Comparison of ENCODE assay signal across 17 cellular contexts in genomic region chrX:129768586-129769466, GRCh38. TPM values are rescaled to one million over a fixed set of nuclear protein-coding genes. Genes with fewer than 3 reads are reported as not detected.
DNase-seq lines count a peak whose midpoint lies in the region; ATAC-seq, FAIRE-seq and TF ChIP-seq lines count a peak whose summit lies in the region.
"Had no signal": no experiment of that assay in that cellular context is flagged by ENCODE, and none has a peak within 500 bp of the region (broad histone marks: within the 10 kb centered on the region; RNA-seq: fewer than 3 reads in every experiment).

No MANE protein-coding gene starts in this region.

- peak overlapping the region; percentile 93 for H3K27ac Mint-ChIP-seq in T-helper 2 cell treated with Interferon-gamma antibody and Interleukin-4, amounts not matched to agents 5 μg/mL and 100 μg/mL, for 36 hours
- no peak overlapping the region for H3K27ac Mint-ChIP-seq in astrocyte (ENCODE audit: unreplicated experiment)

- H3K4me2 ChIP-seq in astrocyte (ENCODE audit: low read length): no peak overlapping the region

- FAIRE-seq in astrocyte (lab: Jason Lieb, UNC): no peak

- H3K36me3 Mint-ChIP-seq in T-helper 2 cell treated with Interferon-gamma antibody and Interleukin-4, amounts not matched to agents 5 μg/mL and 100 μg/mL, for 36 hours (ENCODE audit: low read depth): peaks cover 2% of the 10 kb centered on the region
- H3K36me3 Mint-ChIP-seq in astrocyte (ENCODE audit: low read depth, unreplicated experiment): no peaks in the 10 kb centered on the region

- no peak overlapping the region for H2AFZ ChIP-seq in astrocyte (ENCODE audit: low read depth, low read length)

- H4K20me1 ChIP-seq in astrocyte (ENCODE audit: insufficient read depth, low read length): no peaks in the 10 kb centered on the region

- H3K9ac ChIP-seq in astrocyte (ENCODE audit: low read length): no peak overlapping the region

- H3K9me3 ChIP-seq in astrocyte (ENCODE audit: insufficient read depth, low read depth, low read length): no peaks in the 10 kb centered on the region
- H3K9me3 ChIP-seq in neutrophil: no peaks in the 10 kb centered on the region
- H3K9me3 ChIP-seq: left lung, upper lobe of right lung had no signal

- H3K36me3 ChIP-seq in astrocyte (ENCODE audit: insufficient read depth, low read length) (no peaks in the 10 kb centered on the region), neutrophil (no peaks in the 10 kb centered on the region)
- H3K36me3 ChIP-seq: left lung, upper lobe of right lung had no signal

- no peak for DNase-seq in T-helper 2 cell treated with Interferon-gamma antibody and Interleukin-4, amounts not matched to agents 5 μg/mL and 100 μg/mL, for 36 hours (ENCODE audit: low spot score)
- DNase-seq in T-helper 2 cell (no peak), NAMALWA (ENCODE audit: low spot score) (peak; percentile 39), astrocyte (ENCODE audit: low read depth) (peak; percentile 29), RPMI8226 (no peak), OCI-M2 (lab: John Stamatoyannopoulos, UW; ENCODE audit: unreplicated experiment) (no peak)
- DNase-seq: 8988T, caudate nucleus, hypothalamus, left lung, NCI-H345, upper lobe of right lung had no signal

- H3K4me1 ChIP-seq in astrocyte (ENCODE audit: insufficient read depth, low read length): no peaks in the 10 kb centered on the region
- peaks cover 43 to 47% of the 10 kb centered on the region in 2 experiments for H3K4me1 ChIP-seq in neutrophil (ENCODE audit: control insufficient read depth in 1 of 2, insufficient read depth in 1 of 2, low read depth in 1 of 2, low read length in 1 of 2)
- H3K4me1 ChIP-seq: upper lobe of right lung had no signal

- H3K27ac ChIP-seq in astrocyte (ENCODE audit: low read depth, low read length) (no peak overlapping the region), neutrophil (peak overlapping the region; percentile 64)
- H3K27ac ChIP-seq: epithelial cell of prostate, left lung, upper lobe of right lung had no signal

- H3K4me1 Mint-ChIP-seq in T-helper 2 cell treated with Interferon-gamma antibody and Interleukin-4, amounts not matched to agents 5 μg/mL and 100 μg/mL, for 36 hours (ENCODE audit: low read depth): peaks cover 46% of the 10 kb centered on the region
- H3K4me1 Mint-ChIP-seq in astrocyte (ENCODE audit: low read depth, unreplicated experiment): no peaks in the 10 kb centered on the region

- peak overlapping the region; percentile 65 for H3K4me3 Mint-ChIP-seq in T-helper 2 cell treated with Interferon-gamma antibody and Interleukin-4, amounts not matched to agents 5 μg/mL and 100 μg/mL, for 36 hours
- H3K4me3 Mint-ChIP-seq in astrocyte (ENCODE audit: unreplicated experiment): peak overlapping the region; percentile 27

- no peak for ATAC-seq in GM18519 (IDR thresholded peaks at IDR 0.05; ENCODE audit: low FRiP score, unreplicated experiment)

- no peaks in the 10 kb centered on the region for H3K27me3 Mint-ChIP-seq in T-helper 2 cell treated with Interferon-gamma antibody and Interleukin-4, amounts not matched to agents 5 μg/mL and 100 μg/mL, for 36 hours (ENCODE audit: low read depth)
- H3K27me3 Mint-ChIP-seq in astrocyte (ENCODE audit: low read depth, unreplicated experiment): peaks cover 7% of the 10 kb centered on the region

- TF ChIP-seq CTCF in astrocyte (IDR thresholded peaks at IDR 0.05; ENCODE audit: insufficient read depth, low read depth, low read length): no peak
- TF ChIP-seq CTCF in neutrophil (IDR thresholded peaks at IDR 0.05): no peak

- H3K4me3 ChIP-seq in astrocyte (ENCODE audit: insufficient read depth, low read depth, low read length) (no peak overlapping the region), neutrophil (ENCODE audit: low read depth in 1 of 2, low read length in 1 of 2) (no peak overlapping the region)
- H3K4me3 ChIP-seq: left lung, skin epidermis, upper lobe of right lung had no signal

- H3K27me3 ChIP-seq in astrocyte (ENCODE audit: insufficient read depth, low read length): no peaks in the 10 kb centered on the region
- no peaks in the 10 kb centered on the region for H3K27me3 ChIP-seq in neutrophil
- H3K27me3 ChIP-seq: left lung, upper lobe of right lung had no signal

- no peaks in the 10 kb centered on the region for H3K9me3 Mint-ChIP-seq in T-helper 2 cell treated with Interferon-gamma antibody and Interleukin-4, amounts not matched to agents 5 μg/mL and 100 μg/mL, for 36 hours
- H3K9me3 Mint-ChIP-seq in astrocyte (ENCODE audit: unreplicated experiment): no peaks in the 10 kb centered on the region

- H3K79me2 ChIP-seq in astrocyte (ENCODE audit: insufficient read depth, low read length): no peaks in the 10 kb centered on the region

RNA-seq across cellular contexts. Expression of gene SASH3, which starts 10.9 kb away (rescaled TPM):
- not detected in 2 replicates for total RNA-seq in astrocyte
- total RNA-seq: RPMI7951 had no signal

RNA-seq across cellular contexts. Expression of gene XPNPEP2, which starts 30.0 kb away (rescaled TPM):
- not detected in 2 replicates for total RNA-seq in astrocyte
- total RNA-seq: RPMI7951 had no signal

Comparison
In these comparisons a context has a peak if more than half of its experiments do, and no peak if none do; other contexts are left out.
1. DNase-seq: peak in NAMALWA (single experiment) and astrocyte (single experiment); none in T-helper 2 cell treated with Interferon-gamma antibody and Interleukin-4, amounts not matched to agents 5 μg/mL and 100 μg/mL, for 36 hours (single experiment), T-helper 2 cell (0 of 5), RPMI8226 (single experiment) and OCI-M2 (single experiment).